In genomic region chr5:87722286-87722685, GRCh38 we compare ENCODE assay signal across 29 cellular contexts.
DNase-seq lines count a peak whose midpoint lies in the region; ATAC-seq lines count a peak whose summit lies in the region.
"Had no signal": no experiment of that assay in that cellular context is flagged by ENCODE, and none has a peak within 500 bp of the region (broad histone marks: within the 10 kb centered on the region; RNA-seq: fewer than 3 reads in every experiment).

No MANE protein-coding gene starts in this region.

- peaks cover 2% of the 10 kb centered on the region; the same call in 1 of the 2 replicates for H3K27me3 ChIP-seq in MG63
- H3K27me3 ChIP-seq: gastrocnemius medialis, hepatocyte, right atrium auricular region, testis, vagina had no signal

- H3K4me1 Mint-ChIP-seq in activated CD8-positive, alpha-beta memory T cell treated with anti-CD3 and anti-CD28 coated beads, Interleukin-2, amount 10 ng/mL, durations not matched to agents 7 days and 5 days: no peaks in the 10 kb centered on the region
- H3K4me1 Mint-ChIP-seq: activated CD4-positive, alpha-beta T cell treated with anti-CD3 and anti-CD28 coated beads, Interleukin-2, amount 10 ng/mL, durations not matched to agents 7 days and 5 days; central memory CD8-positive, alpha-beta T cell; nephron had no signal

- H3K27me3 Mint-ChIP-seq in activated CD8-positive, alpha-beta memory T cell treated with anti-CD3 and anti-CD28 coated beads, Interleukin-2, amount 10 ng/mL, durations not matched to agents 7 days and 5 days: no peaks in the 10 kb centered on the region
- H3K27me3 Mint-ChIP-seq: activated CD4-positive, alpha-beta T cell treated with anti-CD3 and anti-CD28 coated beads, Interleukin-2, amount 10 ng/mL, durations not matched to agents 7 days and 5 days; central memory CD8-positive, alpha-beta T cell had no signal

- H3K27ac Mint-ChIP-seq in activated CD8-positive, alpha-beta memory T cell treated with anti-CD3 and anti-CD28 coated beads, Interleukin-2, amount 10 ng/mL, durations not matched to agents 7 days and 5 days: no peak overlapping the region
- H3K27ac Mint-ChIP-seq: activated CD4-positive, alpha-beta T cell treated with anti-CD3 and anti-CD28 coated beads, Interleukin-2, amount 10 ng/mL, durations not matched to agents 7 days and 5 days; activated T-helper 1 cell treated with anti-CD3 and anti-CD28 coated beads, Interleukin-12 subunit alpha, Interleukin-12 subunit beta, Interleukin-2, Interleukin-4 antibody, amounts not matched to agents 30 ng/mL and 10 ng/mL and 1 ng/mL, durations not matched to agents 14 hours and 24 hours and 36 hours; nephron had no signal

- H3K27ac ChIP-seq in substantia nigra (ENCODE audit: low read depth, low read length, poor library complexity, severe bottlenecking): no peak overlapping the region
- H3K27ac ChIP-seq: C4-2B, gastrocnemius medialis, hepatocyte, parathyroid adenoma, right atrium auricular region, testis, vagina, VCaP had no signal

- no peaks in the 10 kb centered on the region for H3K36me3 ChIP-seq in MG63
- H3K36me3 ChIP-seq: gastrocnemius medialis, right atrium auricular region, vagina had no signal

- peak; percentile 24 for DNase-seq in Daoy (ENCODE audit: low read depth)
- DNase-seq in MG63: peak; percentile 36
- peak; percentile 71 for DNase-seq in astrocyte of the hippocampus (ENCODE audit: low read depth, low spot score)
- peak; percentile 19 for DNase-seq in iPS-NIHi7 (ENCODE audit: extremely low spot score)
- no peak for DNase-seq in activated CD8-positive, alpha-beta memory T cell treated with anti-CD3 and anti-CD28 coated beads, Interleukin-2, amount 10 ng/mL, durations not matched to agents 7 days and 5 days
- no peak for DNase-seq in NCI-H146 treated with DMSO at 0.1 percent for 48 hours (lab: John Stamatoyannopoulos, UW; ENCODE audit: unreplicated experiment)
- DNase-seq in substantia nigra (lab: John Stamatoyannopoulos, UW): no peak
- DNase-seq: activated CD4-positive, alpha-beta T cell treated with anti-CD3 and anti-CD28 coated beads, Interleukin-2, amount 10 ng/mL, durations not matched to agents 7 days and 5 days; activated naive CD4-positive, alpha-beta T cell treated with anti-CD3 and anti-CD28 coated beads, Interleukin-2, amount 50 U/mL, for 16 hours; amygdala; gastrocnemius medialis; islet precursor cell; Kasumi-1; NCI-H187; NCI-H2171 treated with DMSO at 0.1 percent for 48 hours; NCI-H524; stimulated activated CD4-positive, alpha-beta T cell treated with anti-CD3 and anti-CD28 coated beads, Interleukin-4, amount 100 ng/mL, for 4 hours; stimulated activated naive CD4-positive, alpha-beta T cell; testis had no signal

- no peak for ATAC-seq in HG03045 (IDR thresholded peaks at IDR 0.05; ENCODE audit: unreplicated experiment)
- ATAC-seq in activated CD8-positive, alpha-beta memory T cell treated with anti-CD3 and anti-CD28 coated beads, Interleukin-2, amount 10 ng/mL, durations not matched to agents 7 days and 5 days: no peak
- ATAC-seq: gastrocnemius medialis had no signal

- H3K9me3 Mint-ChIP-seq in activated CD8-positive, alpha-beta memory T cell treated with anti-CD3 and anti-CD28 coated beads, Interleukin-2, amount 10 ng/mL, durations not matched to agents 7 days and 5 days (ENCODE audit: low read depth): no peaks in the 10 kb centered on the region
- H3K9me3 Mint-ChIP-seq: activated CD4-positive, alpha-beta T cell treated with anti-CD3 and anti-CD28 coated beads, Interleukin-2, amount 10 ng/mL, durations not matched to agents 7 days and 5 days; activated T-helper 1 cell treated with anti-CD3 and anti-CD28 coated beads, Interleukin-12 subunit alpha, Interleukin-12 subunit beta, Interleukin-2, Interleukin-4 antibody, amounts not matched to agents 30 ng/mL and 10 ng/mL and 1 ng/mL, durations not matched to agents 14 hours and 24 hours and 36 hours; central memory CD8-positive, alpha-beta T cell; nephron had no signal

- H3K4me3 Mint-ChIP-seq in activated CD8-positive, alpha-beta memory T cell treated with anti-CD3 and anti-CD28 coated beads, Interleukin-2, amount 10 ng/mL, durations not matched to agents 7 days and 5 days: no peak overlapping the region
- H3K4me3 Mint-ChIP-seq: activated CD4-positive, alpha-beta T cell treated with anti-CD3 and anti-CD28 coated beads, Interleukin-2, amount 10 ng/mL, durations not matched to agents 7 days and 5 days; activated T-helper 1 cell treated with anti-CD3 and anti-CD28 coated beads, Interleukin-12 subunit alpha, Interleukin-12 subunit beta, Interleukin-2, Interleukin-4 antibody, amounts not matched to agents 30 ng/mL and 10 ng/mL and 1 ng/mL, durations not matched to agents 14 hours and 24 hours and 36 hours; central memory CD8-positive, alpha-beta T cell; nephron had no signal

- peaks cover 10% of the 10 kb centered on the region for H3K9me3 ChIP-seq in MG63
- H3K9me3 ChIP-seq: gastrocnemius medialis, right atrium auricular region, testis, vagina had no signal

- CTCF ChIA-PET in activated CD8-positive, alpha-beta memory T cell treated with anti-CD3 and anti-CD28 coated beads, Interleukin-2, amount 10 ng/mL, durations not matched to agents 7 days and 5 days (lab: Charles Lee): no interaction called here

- H3K4me3 ChIP-seq in MG63: no peak overlapping the region
- H3K4me3 ChIP-seq: gastrocnemius medialis, hepatocyte, right atrium auricular region, testis, vagina had no signal

- H3K36me3 Mint-ChIP-seq in activated CD8-positive, alpha-beta memory T cell treated with anti-CD3 and anti-CD28 coated beads, Interleukin-2, amount 10 ng/mL, durations not matched to agents 7 days and 5 days: no peaks in the 10 kb centered on the region

Comparison
In these comparisons a context has a peak if more than half of its experiments do, and no peak if none do; other contexts are left out.
1. DNase-seq: peak in Daoy (single experiment), MG63 (single experiment), astrocyte of the hippocampus (single experiment) and iPS-NIHi7 (single experiment); none in activated CD8-positive, alpha-beta memory T cell treated with anti-CD3 and anti-CD28 coated beads, Interleukin-2, amount 10 ng/mL, durations not matched to agents 7 days and 5 days (single experiment), NCI-H146 treated with DMSO at 0.1 percent for 48 hours (single experiment) and substantia nigra (0 of 49).